20 cellular contexts compared by ENCODE assay signal in genomic region chr4:77002721-77003120, GRCh38. TPM values are rescaled to one million over a fixed set of nuclear protein-coding genes. Genes with fewer than 3 reads are reported as not detected.
A peak's percentile ranks its signal among the peaks of the same experiment; 100 is the strongest.
DNase-seq lines count a peak whose midpoint lies in the region; ATAC-seq and TF ChIP-seq lines count a peak whose summit lies in the region.
"Had no signal": no experiment of that assay in that cellular context is flagged by ENCODE, and none has a peak within 500 bp of the region (broad histone marks: within the 10 kb centered on the region; RNA-seq: fewer than 3 reads in every experiment).

No MANE protein-coding gene starts in this region.

- CTCF ChIA-PET in activated CD4-positive, alpha-beta memory T cell treated with anti-CD3 and anti-CD28 coated beads for 36 hours (lab: Charles Lee), result no interaction called here

- H3K27ac ChIP-seq in HUES48 (ENCODE audit: low read depth, low read length), result peak overlapping the region; percentile 87
- peak overlapping the region; percentile 39 to 58 for H3K27ac ChIP-seq in ascending aorta
- H3K27ac ChIP-seq in sigmoid colon, result peak overlapping the region in 3 of 4 donors; percentile 24 to 58 (median 56)
- no peak overlapping the region for H3K27ac ChIP-seq in WERI-Rb-1

- H3K36me3 Mint-ChIP-seq in activated CD4-positive, alpha-beta memory T cell treated with anti-CD3 and anti-CD28 coated beads for 36 hours, result peaks cover 28% of the 10 kb centered on the region

- TF ChIP-seq CTCF in ascending aorta (IDR thresholded peaks at IDR 0.05), result no peak
- TF ChIP-seq CTCF in sigmoid colon (IDR thresholded peaks at IDR 0.05), result no peak
- no peak for TF ChIP-seq CTCF in WERI-Rb-1 (IDR thresholded peaks at IDR 0.05; ENCODE audit: low read depth, low read length)

- no peak for ATAC-seq in GM19035 (IDR thresholded peaks at IDR 0.05; ENCODE audit: unreplicated experiment)

- TF ChIP-seq EP300 in sigmoid colon (IDR thresholded peaks at IDR 0.05), result no peak

- DNase-seq in ascending aorta (ENCODE audit: low spot score in 2 of 2) (no peak), kidney glomerular epithelial cell (lab: John Stamatoyannopoulos, UW) (peak; percentile 78), sigmoid colon (no peak), WERI-Rb-1 (no peak)
- DNase-seq in activated effector memory CD4-positive, alpha-beta T cell treated with Interleukin-2 at 50 U/mL for 16 hours, result no peak
- DNase-seq in activated CD4-positive, alpha-beta memory T cell treated with anti-CD3 and anti-CD28 coated beads for 36 hours, result no peak
- DNase-seq: activated CD4-positive, CD25-positive, alpha-beta regulatory T cell; activated CD8-positive, alpha-beta memory T cell treated with anti-CD3 and anti-CD28 coated beads, Interleukin-2, amount 10 ng/mL, durations not matched to agents 7 days and 5 days; activated gamma-delta T cell treated with Interleukin-2 at 50 U/mL for 16 hours; effector CD4-positive, alpha-beta T cell; hypothalamus; KG1; naive B cell; NCI-H1105; NCI-H226; NK-92 treated with Interleukin-12 subunit alpha and Interleukin-12 subunit beta, amount 100 ng/mL, for 24 hours had no signal

- H3K4me1 ChIP-seq in HUES48 (ENCODE audit: control insufficient read depth, insufficient read depth, low read length), result peaks cover 54% of the 10 kb centered on the region
- peaks cover 15 to 34% of the 10 kb centered on the region in 2 donors for H3K4me1 ChIP-seq in ascending aorta
- peaks cover 0 to 32% (median 22%) of the 10 kb centered on the region in 4 donors for H3K4me1 ChIP-seq in sigmoid colon
- H3K4me1 ChIP-seq: breast epithelium had no signal

- peaks cover 30% of the 10 kb centered on the region for H3K36me3 ChIP-seq in HUES48 (ENCODE audit: control insufficient read depth, insufficient read depth, low read length)
- peaks cover 5 to 31% of the 10 kb centered on the region in 2 donors for H3K36me3 ChIP-seq in ascending aorta
- peaks cover 5 to 32% (median 9%) of the 10 kb centered on the region in 4 donors for H3K36me3 ChIP-seq in sigmoid colon
- peaks cover 22% of the 10 kb centered on the region for H3K36me3 ChIP-seq in WERI-Rb-1
- H3K36me3 ChIP-seq: breast epithelium had no signal

- intact Hi-C loops in ascending aorta (cut with DNase I) (loop anchor here (2.0 to 5.0 kb wide), 2 partner anchors 52 to 170 kb away; no protein-coding TSS in a partner anchor), sigmoid colon (cut with DNase I) (no loop called here)
- intact Hi-C loops in activated CD4-positive, alpha-beta memory T cell treated with anti-CD3 and anti-CD28 coated beads for 36 hours (cut with micrococcal nuclease), result loop anchor here (1.0 kb wide), 2 partner anchors 8 to 24 kb away; no protein-coding TSS in a partner anchor

- H3K9ac ChIP-seq in HUES48 (ENCODE audit: low read depth, low read length), result no peak overlapping the region

- no peaks in the 10 kb centered on the region for H3K9me3 Mint-ChIP-seq in activated CD4-positive, alpha-beta memory T cell treated with anti-CD3 and anti-CD28 coated beads for 36 hours
- H3K9me3 Mint-ChIP-seq: naive B cell; T-helper 1 cell treated with Interleukin-12 subunit alpha and Interleukin-12 subunit beta and Interleukin-4 antibody, amounts not matched to agents 30 μg/mL and 1 μg/mL, for 36 hours had no signal

- H3K4me1 Mint-ChIP-seq in activated CD4-positive, alpha-beta memory T cell treated with anti-CD3 and anti-CD28 coated beads for 36 hours (ENCODE audit: low read depth), result peaks cover 30% of the 10 kb centered on the region

- H3K27ac Mint-ChIP-seq in activated CD4-positive, alpha-beta memory T cell treated with anti-CD3 and anti-CD28 coated beads for 36 hours, result no peak overlapping the region
- H3K27ac Mint-ChIP-seq: activated CD8-positive, alpha-beta memory T cell treated with anti-CD3 and anti-CD28 coated beads, Interleukin-2, amount 10 ng/mL, durations not matched to agents 7 days and 5 days; naive B cell; T-helper 1 cell treated with Interleukin-12 subunit alpha and Interleukin-12 subunit beta and Interleukin-4 antibody, amounts not matched to agents 30 μg/mL and 1 μg/mL, for 36 hours had no signal

- no peak for TF ChIP-seq POLR2A in sigmoid colon (IDR thresholded peaks at IDR 0.05)

- H3K27me3 Mint-ChIP-seq in activated CD4-positive, alpha-beta memory T cell treated with anti-CD3 and anti-CD28 coated beads for 36 hours, result no peaks in the 10 kb centered on the region
- H3K27me3 Mint-ChIP-seq: activated CD8-positive, alpha-beta memory T cell treated with anti-CD3 and anti-CD28 coated beads, Interleukin-2, amount 10 ng/mL, durations not matched to agents 7 days and 5 days; naive B cell had no signal

- WGBS in sigmoid colon, 2 donors, result 75 to 76% methylated on average over 4 of the region's 4 CpGs

- no peaks in the 10 kb centered on the region for H3K27me3 ChIP-seq in HUES48 (ENCODE audit: control insufficient read depth, insufficient read depth, low read length)
- no peaks in the 10 kb centered on the region for H3K27me3 ChIP-seq in ascending aorta
- no peaks in the 10 kb centered on the region for H3K27me3 ChIP-seq in sigmoid colon
- no peaks in the 10 kb centered on the region for H3K27me3 ChIP-seq in WERI-Rb-1 (ENCODE audit: insufficient read depth, low read depth, severe bottlenecking)
- H3K27me3 ChIP-seq: breast epithelium had no signal

- H3K9me3 ChIP-seq in HUES48 (ENCODE audit: control insufficient read depth, insufficient read depth, low read length), result no peaks in the 10 kb centered on the region
- no peaks in the 10 kb centered on the region for H3K9me3 ChIP-seq in ascending aorta
- no peaks in the 10 kb centered on the region for H3K9me3 ChIP-seq in sigmoid colon
- no peaks in the 10 kb centered on the region for H3K9me3 ChIP-seq in WERI-Rb-1 (ENCODE audit: severe bottlenecking)
- H3K9me3 ChIP-seq: breast epithelium had no signal

- no peak overlapping the region; the same call in 1 of the 2 replicates for H3K4me3 ChIP-seq in HUES48 (ENCODE audit: low read depth, low read length)
- H3K4me3 ChIP-seq in ascending aorta, result no peak overlapping the region
- no peak overlapping the region for H3K4me3 ChIP-seq in sigmoid colon
- H3K4me3 ChIP-seq in WERI-Rb-1 (ENCODE audit: low read depth, low read length), result no peak overlapping the region
- H3K4me3 ChIP-seq: breast epithelium had no signal

- H3K4me3 Mint-ChIP-seq in activated CD4-positive, alpha-beta memory T cell treated with anti-CD3 and anti-CD28 coated beads for 36 hours, result no peak overlapping the region
- H3K4me3 Mint-ChIP-seq: activated CD8-positive, alpha-beta memory T cell treated with anti-CD3 and anti-CD28 coated beads, Interleukin-2, amount 10 ng/mL, durations not matched to agents 7 days and 5 days; naive B cell; T-helper 1 cell treated with Interleukin-12 subunit alpha and Interleukin-12 subunit beta and Interleukin-4 antibody, amounts not matched to agents 30 μg/mL and 1 μg/mL, for 36 hours had no signal

- POLR2A ChIA-PET in activated CD4-positive, alpha-beta memory T cell treated with anti-CD3 and anti-CD28 coated beads for 36 hours (lab: Charles Lee), result no interaction called here

RNA-seq across cellular contexts. Expression of gene SEPTIN11, which starts 53.2 kb away (rescaled TPM):
- total RNA-seq in ascending aorta (48.0 TPM), sigmoid colon (100 to 1,000 TPM in 2 of 4 donors, 10 to 100 TPM in 2; 43.0 to 143 (median 107) TPM)
- 10 to 100 TPM; 36.4 to 46.2 (median 46.0) TPM for polyA plus RNA-seq in sigmoid colon
- 10 to 100 TPM; 28.3 to 33.6 TPM for total RNA-seq in activated CD4-positive, alpha-beta memory T cell treated with anti-CD3 and anti-CD28 coated beads for 36 hours
